23 cellular contexts compared by ENCODE assay signal in genomic region chr10:36578306-36578705, GRCh38.
A peak's percentile ranks its signal among the peaks of the same experiment; 100 is the strongest.
DNase-seq lines count a peak whose midpoint lies in the region; ATAC-seq, FAIRE-seq and TF ChIP-seq lines count a peak whose summit lies in the region.
"Had no signal": no experiment of that assay in that cellular context is flagged by ENCODE, and none has a peak within 500 bp of the region (broad histone marks: within the 10 kb centered on the region; RNA-seq: fewer than 3 reads in every experiment).

No MANE protein-coding gene starts in this region.

- H3K4me1 ChIP-seq in A549 = no peaks in the 10 kb centered on the region
- H3K4me1 ChIP-seq in RWPE2 (ENCODE audit: insufficient read depth, poor library complexity, severe bottlenecking) = peaks cover 6% of the 10 kb centered on the region
- H3K4me1 ChIP-seq in PC-9 (replicated peaks; ENCODE audit: insufficient read depth) = no peaks in the 10 kb centered on the region
- no peaks in the 10 kb centered on the region for H3K4me1 ChIP-seq in neuronal stem cell (ENCODE audit: control insufficient read depth in 2 of 2, insufficient read depth in 1 of 2, low read depth in 1 of 2, low read length in 2 of 2)
- peaks cover 2% of the 10 kb centered on the region; the same call in 1 of the 2 replicates for H3K4me1 ChIP-seq in GM23338 (ENCODE audit: insufficient read depth)
- H3K4me1 ChIP-seq: lower lobe of right lung, parathyroid adenoma, Peyer's patch, stomach had no signal

- no peak overlapping the region for H3K4me3 ChIP-seq in A549
- H3K4me3 ChIP-seq in RWPE2 (ENCODE audit: severe bottlenecking) = no peak overlapping the region
- no peak overlapping the region for H3K4me3 ChIP-seq in PC-9
- no peak overlapping the region for H3K4me3 ChIP-seq in neuronal stem cell (ENCODE audit: low read length in 2 of 2)
- no peak overlapping the region for H3K4me3 ChIP-seq in GM23338
- H3K4me3 ChIP-seq: lower lobe of right lung, Peyer's patch, stomach had no signal

- H3K27me3 ChIP-seq in RWPE2 (ENCODE audit: insufficient read depth, poor library complexity, severe bottlenecking) = no peaks in the 10 kb centered on the region
- H3K27me3 ChIP-seq in PC-9 (ENCODE audit: insufficient read depth, low read depth) = peaks cover 6% of the 10 kb centered on the region; the same call in 1 of the 2 replicates
- H3K27me3 ChIP-seq in neuronal stem cell (ENCODE audit: control insufficient read depth in 3 of 3, insufficient read depth in 3 of 3, low read depth in 1 of 3, low read length in 3 of 3) = no peaks in the 10 kb centered on the region
- no peaks in the 10 kb centered on the region for H3K27me3 ChIP-seq in GM23338 (ENCODE audit: insufficient read depth)
- H3K27me3 ChIP-seq: Peyer's patch, stomach had no signal

- H3K27ac ChIP-seq in A549 (no peak overlapping the region; a peak in 1 of 6 replicates), RWPE2 (ENCODE audit: poor library complexity, severe bottlenecking) (peak overlapping the region; percentile 26), PC-9 (no peak overlapping the region), neuronal stem cell (replicated peaks; ENCODE audit: low read length) (no peak overlapping the region), GM23338 (ENCODE audit: low read depth) (no peak overlapping the region)
- H3K27ac ChIP-seq: lower lobe of right lung, parathyroid adenoma, Peyer's patch, stomach had no signal

- no peak overlapping the region for H2BK120ac ChIP-seq in neuronal stem cell (ENCODE audit: low read depth, low read length)

- no peaks in the 10 kb centered on the region for H3K27me3 Mint-ChIP-seq in GM23338 (ENCODE audit: insufficient read depth, low read depth, poor library complexity)
- H3K27me3 Mint-ChIP-seq: type B pancreatic cell had no signal

- no peak overlapping the region for H3K4me3 Mint-ChIP-seq in GM23338
- H3K4me3 Mint-ChIP-seq: type B pancreatic cell had no signal

- no peak for TF ChIP-seq RAD21 in A549 (conservative IDR thresholded peaks at IDR 0.05 in 1 of 2, IDR thresholded peaks at IDR 0.05 in 1 of 2)

- H3K9me2 ChIP-seq in PC-9 (ENCODE audit: insufficient read depth) (no peaks in the 10 kb centered on the region), GM23338 (ENCODE audit: insufficient read depth) (no peaks in the 10 kb centered on the region; the same call in 1 of the 2 replicates)

- no peaks in the 10 kb centered on the region for H3K79me2 ChIP-seq in PC-9 (ENCODE audit: low read depth)
- no peaks in the 10 kb centered on the region for H3K79me2 ChIP-seq in GM23338 (replicated peaks; ENCODE audit: insufficient read depth)
- H3K79me2 ChIP-seq: parathyroid adenoma had no signal

- intact Hi-C loops in PC-9 (cut with micrococcal nuclease; ENCODE audit: unreplicated experiment) = no loop called here

- H3K27ac Mint-ChIP-seq in GM23338 = no peak overlapping the region
- H3K27ac Mint-ChIP-seq: type B pancreatic cell had no signal

- no peak overlapping the region for H2BK5ac ChIP-seq in neuronal stem cell (ENCODE audit: low read length)

- BruUV-seq in PC-9 (replicated peaks; lab: Mats Ljungman, UMichigan) = no TSS peak

- no peak overlapping the region for H3K14ac ChIP-seq in neuronal stem cell (ENCODE audit: low read length)

- H4K8ac ChIP-seq in neuronal stem cell (ENCODE audit: low read depth, low read length) = no peak overlapping the region

- H3K23ac ChIP-seq in neuronal stem cell (ENCODE audit: low read depth, low read length, poor library complexity) = no peak overlapping the region

- H3K9me3 Mint-ChIP-seq in GM23338 = peaks cover 4% of the 10 kb centered on the region; the same call in 1 of the 3 replicates
- H3K9me3 Mint-ChIP-seq: type B pancreatic cell had no signal

- DNase-seq in A549 (ENCODE audit: low read depth in 1 of 2, low spot score in 1 of 2) (peak in 1 of 2 experiments; percentile 14), GM04504 (ENCODE audit: low read depth) (peak; percentile 24), RWPE2 (ENCODE audit: low spot score) (no peak), fibroblast of peridontal ligament (ENCODE audit: extremely low read depth) (peak; percentile 22), PC-9 (no peak), neuronal stem cell (ENCODE audit: low spot score) (no peak), GM23338 (ENCODE audit: low spot score) (no peak)
- DNase-seq in activated naive CD4-positive, alpha-beta T cell treated with anti-CD3 and anti-CD28 coated beads, Interleukin-2, amount 50 U/mL, for 16 hours = no peak
- DNase-seq: activated CD4-positive, alpha-beta T cell treated with anti-CD3 and anti-CD28 coated beads for 48 hours; activated effector memory CD4-positive, alpha-beta T cell treated with anti-CD3 and anti-CD28 coated beads, Interleukin-2, amount 50 U/mL, for 16 hours; cortex of kidney; DMS79 treated with DMSO at 0.1 percent for 48 hours; H7; head of caudate nucleus; KG1; lower lobe of right lung; NCI-H1436; NCI-H82; Peyer's patch; stimulated activated CD4-positive, alpha-beta T cell treated with anti-CD3 and anti-CD28 coated beads, Interleukin-2, amount 100 ng/mL, for 24 hours; stomach had no signal

- H3K4me2 ChIP-seq in A549 (no peak overlapping the region), PC-9 (no peak overlapping the region), neuronal stem cell (ENCODE audit: insufficient read depth, low read length, poor library complexity, severe bottlenecking) (no peak overlapping the region), GM23338 (no peak overlapping the region)

- no peak overlapping the region for H3K4ac ChIP-seq in neuronal stem cell (ENCODE audit: low read length)

- H3K9me3 ChIP-seq in A549 (0 out of 3 replicates have a peak, but pooled peaks cover 5% of the 10 kb centered on the region), RWPE2 (ENCODE audit: severe bottlenecking) (no peaks in the 10 kb centered on the region), PC-9 (ENCODE audit: insufficient read depth, low read depth) (no peaks in the 10 kb centered on the region), neuronal stem cell (replicated peaks in 1 of 2; ENCODE audit: control insufficient read depth in 2 of 2, insufficient read depth in 1 of 2, low read depth in 1 of 2, low read length in 2 of 2) (no peaks in the 10 kb centered on the region)
- H3K9me3 ChIP-seq: lower lobe of right lung, Peyer's patch, stomach had no signal

- TF ChIP-seq EP300 in A549 (IDR thresholded peaks at IDR 0.05) = no peak

- CTCF ChIA-PET in A549 (lab: Yijun Ruan, JAX) (interaction anchor here (0.6 kb wide), 1 partner anchor 515 kb away, joined by 3 read pairs; no protein-coding TSS in a partner anchor), PC-9 (lab: Charles Lee) (no interaction called here)

- H3K4me1 Mint-ChIP-seq in GM23338 = peaks cover 5% of the 10 kb centered on the region; the same call in 1 of the 3 replicates

- 32% methylated on average over 5 of the region's 5 CpGs for WGBS in A549 (ENCODE audit: missing lambda C conversion rate)
- WGBS in neuronal stem cell (ENCODE audit: extremely low coverage in 2 of 2, insufficient read length in 2 of 2, insufficient replicate concordance in 1 of 2), 2 donors = no CpG with 5 or more reads among the region's 5 CpGs

- peak in 1 of 2 experiments; percentile 53; a peak in 2 of 6 replicates for ATAC-seq in A549
- peak; percentile 87 for ATAC-seq in RWPE2 (ENCODE audit: low read depth)
- no peak for ATAC-seq in GM23338
- ATAC-seq: lower lobe of right lung had no signal

- POLR2A ChIA-PET in A549 (lab: Yijun Ruan, JAX) = no interaction called here
- POLR2A ChIA-PET in PC-9 (lab: Charles Lee; ENCODE audit: unreplicated experiment) = no interaction called here

- H2BK15ac ChIP-seq in neuronal stem cell (ENCODE audit: low read length) = no peak overlapping the region

- H3K18ac ChIP-seq in neuronal stem cell (ENCODE audit: low read length) = no peak overlapping the region

- TF ChIP-seq POLR2A in A549 (IDR thresholded peaks at IDR 0.05; ENCODE audit: low read length) = no peak

- no peak overlapping the region for H2AK5ac ChIP-seq in neuronal stem cell (ENCODE audit: low read depth, low read length)

- H4K20me1 ChIP-seq in PC-9 (ENCODE audit: insufficient read depth) (no peaks in the 10 kb centered on the region), GM23338 (replicated peaks; ENCODE audit: insufficient read depth) (no peaks in the 10 kb centered on the region)

- H3K9ac ChIP-seq in neuronal stem cell (ENCODE audit: low read depth, low read length, poor library complexity) = no peak overlapping the region
- H3K9ac ChIP-seq: parathyroid adenoma had no signal

- H3F3A ChIP-seq in PC-9 (ENCODE audit: insufficient read depth, low read depth) (no peaks in the 10 kb centered on the region), GM23338 (replicated peaks; ENCODE audit: low read depth) (no peaks in the 10 kb centered on the region)

- H2AFZ ChIP-seq in PC-9 (no peak overlapping the region), neuronal stem cell (ENCODE audit: low read length) (no peak overlapping the region), GM23338 (no peak overlapping the region)
- H2AFZ ChIP-seq: parathyroid adenoma had no signal

- FAIRE-seq in A549 (lab: Jason Lieb, UNC) = no peak

- H3K36me3 Mint-ChIP-seq in GM23338 (ENCODE audit: low read depth) = no peaks in the 10 kb centered on the region
- H3K36me3 Mint-ChIP-seq: type B pancreatic cell had no signal

- H2BK12ac ChIP-seq in neuronal stem cell (ENCODE audit: low read length) = no peak overlapping the region

- H3K36me3 ChIP-seq in RWPE2 (ENCODE audit: low read depth) (no peaks in the 10 kb centered on the region), PC-9 (ENCODE audit: low read depth) (no peaks in the 10 kb centered on the region), neuronal stem cell (replicated peaks in 1 of 2; ENCODE audit: control insufficient read depth in 2 of 2, insufficient read depth in 2 of 2, low read length in 2 of 2) (no peaks in the 10 kb centered on the region), GM23338 (ENCODE audit: insufficient read depth) (no peaks in the 10 kb centered on the region)
- H3K36me3 ChIP-seq: lower lobe of right lung, Peyer's patch, stomach had no signal

- H3K79me1 ChIP-seq in neuronal stem cell (ENCODE audit: low read depth, low read length) = no peaks in the 10 kb centered on the region

- H4K91ac ChIP-seq in neuronal stem cell (ENCODE audit: low read depth, low read length, poor library complexity) = no peak overlapping the region

- TF ChIP-seq CTCF in A549 (IDR thresholded peaks at IDR 0.05) (no peak), RWPE2 (IDR thresholded peaks at IDR 0.05; ENCODE audit: poor library complexity, severe bottlenecking) (no peak), PC-9 (conservative IDR thresholded peaks at IDR 0.05) (no peak), GM23338 (conservative IDR thresholded peaks at IDR 0.05; ENCODE audit: low read depth in 2 of 2) (no peak)

TF ChIP-seq in A549, 52 proteins besides CTCF, POLR2A, EP300 and RAD21:
- TF ChIP-seq JUNB (IDR thresholded peaks at IDR 0.05) (0 out of 2 replicates have a peak, but pooled peaks have one; percentile 17), CEBPB (IDR thresholded peaks at IDR 0.05) (no peak)

Comparison
In these comparisons a context has a peak if more than half of its experiments do, and no peak if none do; other contexts are left out.
1. DNase-seq: peak in GM04504 (single experiment) and fibroblast of peridontal ligament (single experiment); none in RWPE2 (single experiment), PC-9 (0 of 2), neuronal stem cell (single experiment), activated naive CD4-positive, alpha-beta T cell treated with anti-CD3 and anti-CD28 coated beads, Interleukin-2, amount 50 U/mL, for 16 hours (single experiment) and GM23338 (single experiment).